In the genomic region with DNA sequence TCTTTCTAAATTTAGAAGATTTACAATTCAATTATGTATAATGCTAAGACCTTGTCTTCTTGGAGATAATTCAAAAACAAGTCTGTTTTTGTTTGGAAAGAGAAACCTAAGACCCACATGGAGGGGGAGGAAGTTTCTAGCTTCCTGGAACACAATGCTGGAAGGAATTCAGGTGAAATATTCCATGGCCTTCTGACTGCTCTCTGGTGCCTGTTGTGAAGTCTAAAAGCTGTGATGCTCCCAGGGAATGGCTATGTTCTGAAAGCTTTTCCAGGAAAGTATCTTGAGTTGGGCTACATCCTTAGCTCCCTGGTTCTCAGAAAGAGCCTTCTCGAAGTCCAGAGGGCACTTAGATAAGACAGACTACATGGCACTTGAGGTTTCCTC, we compare ENCODE assay signal across 1 cellular context.
TF ChIP-seq lines count a peak whose summit lies in the region.

No MANE protein-coding gene starts in this region.

TF ChIP-seq in GM23338, 12 proteins besides CTCF, POLR2A, EP300 and RAD21 (continued from another document):
- TF ChIP-seq, protein P1, sequence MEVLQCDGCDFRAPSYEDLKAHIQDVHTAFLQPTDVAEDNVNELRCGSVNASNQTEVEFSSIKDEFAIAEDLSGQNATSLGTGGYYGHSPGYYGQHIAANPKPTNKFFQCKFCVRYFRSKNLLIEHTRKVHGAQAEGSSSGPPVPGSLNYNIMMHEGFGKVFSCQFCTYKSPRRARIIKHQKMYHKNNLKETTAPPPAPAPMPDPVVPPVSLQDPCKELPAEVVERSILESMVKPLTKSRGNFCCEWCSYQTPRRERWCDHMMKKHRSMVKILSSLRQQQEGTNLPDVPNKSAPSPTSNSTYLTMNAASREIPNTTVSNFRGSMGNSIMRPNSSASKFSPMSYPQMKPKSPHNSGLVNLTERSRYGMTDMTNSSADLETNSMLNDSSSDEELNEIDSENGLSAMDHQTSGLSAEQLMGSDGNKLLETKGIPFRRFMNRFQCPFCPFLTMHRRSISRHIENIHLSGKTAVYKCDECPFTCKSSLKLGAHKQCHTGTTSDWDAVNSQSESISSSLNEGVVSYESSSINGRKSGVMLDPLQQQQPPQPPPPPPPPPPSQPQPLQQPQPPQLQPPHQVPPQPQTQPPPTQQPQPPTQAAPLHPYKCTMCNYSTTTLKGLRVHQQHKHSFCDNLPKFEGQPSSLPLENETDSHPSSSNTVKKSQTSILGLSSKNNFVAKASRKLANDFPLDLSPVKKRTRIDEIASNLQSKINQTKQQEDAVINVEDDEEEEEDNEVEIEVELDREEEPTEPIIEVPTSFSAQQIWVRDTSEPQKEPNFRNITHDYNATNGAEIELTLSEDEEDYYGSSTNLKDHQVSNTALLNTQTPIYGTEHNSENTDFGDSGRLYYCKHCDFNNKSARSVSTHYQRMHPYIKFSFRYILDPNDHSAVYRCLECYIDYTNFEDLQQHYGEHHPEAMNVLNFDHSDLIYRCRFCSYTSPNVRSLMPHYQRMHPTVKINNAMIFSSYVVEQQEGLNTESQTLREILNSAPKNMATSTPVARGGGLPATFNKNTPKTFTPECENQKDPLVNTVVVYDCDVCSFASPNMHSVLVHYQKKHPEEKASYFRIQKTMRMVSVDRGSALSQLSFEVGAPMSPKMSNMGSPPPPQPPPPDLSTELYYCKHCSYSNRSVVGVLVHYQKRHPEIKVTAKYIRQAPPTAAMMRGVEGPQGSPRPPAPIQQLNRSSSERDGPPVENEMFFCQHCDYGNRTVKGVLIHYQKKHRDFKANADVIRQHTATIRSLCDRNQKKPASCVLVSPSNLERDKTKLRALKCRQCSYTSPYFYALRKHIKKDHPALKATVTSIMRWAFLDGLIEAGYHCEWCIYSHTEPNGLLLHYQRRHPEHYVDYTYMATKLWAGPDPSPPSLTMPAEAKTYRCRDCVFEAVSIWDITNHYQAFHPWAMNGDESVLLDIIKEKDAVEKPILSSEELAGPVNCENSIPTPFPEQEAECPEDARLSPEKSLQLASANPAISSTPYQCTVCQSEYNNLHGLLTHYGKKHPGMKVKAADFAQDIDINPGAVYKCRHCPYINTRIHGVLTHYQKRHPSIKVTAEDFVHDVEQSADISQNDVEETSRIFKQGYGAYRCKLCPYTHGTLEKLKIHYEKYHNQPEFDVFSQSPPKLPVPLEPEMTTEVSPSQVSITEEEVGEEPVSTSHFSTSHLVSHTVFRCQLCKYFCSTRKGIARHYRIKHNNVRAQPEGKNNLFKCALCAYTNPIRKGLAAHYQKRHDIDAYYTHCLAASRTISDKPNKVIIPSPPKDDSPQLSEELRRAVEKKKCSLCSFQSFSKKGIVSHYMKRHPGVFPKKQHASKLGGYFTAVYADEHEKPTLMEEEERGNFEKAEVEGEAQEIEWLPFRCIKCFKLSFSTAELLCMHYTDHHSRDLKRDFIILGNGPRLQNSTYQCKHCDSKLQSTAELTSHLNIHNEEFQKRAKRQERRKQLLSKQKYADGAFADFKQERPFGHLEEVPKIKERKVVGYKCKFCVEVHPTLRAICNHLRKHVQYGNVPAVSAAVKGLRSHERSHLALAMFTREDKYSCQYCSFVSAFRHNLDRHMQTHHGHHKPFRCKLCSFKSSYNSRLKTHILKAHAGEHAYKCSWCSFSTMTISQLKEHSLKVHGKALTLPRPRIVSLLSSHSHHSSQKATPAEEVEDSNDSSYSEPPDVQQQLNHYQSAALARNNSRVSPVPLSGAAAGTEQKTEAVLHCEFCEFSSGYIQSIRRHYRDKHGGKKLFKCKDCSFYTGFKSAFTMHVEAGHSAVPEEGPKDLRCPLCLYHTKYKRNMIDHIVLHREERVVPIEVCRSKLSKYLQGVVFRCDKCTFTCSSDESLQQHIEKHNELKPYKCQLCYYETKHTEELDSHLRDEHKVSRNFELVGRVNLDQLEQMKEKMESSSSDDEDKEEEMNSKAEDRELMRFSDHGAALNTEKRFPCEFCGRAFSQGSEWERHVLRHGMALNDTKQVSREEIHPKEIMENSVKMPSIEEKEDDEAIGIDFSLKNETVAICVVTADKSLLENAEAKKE (CRISPR knock-in tag; IDR thresholded peaks at IDR 0.05) = no peak
- TF ChIP-seq CREB1 (CRISPR knock-in tag; IDR thresholded peaks at IDR 0.05; ENCODE audit: low read depth) = no peak
- TF ChIP-seq EZH2phosphoT487 (IDR thresholded peaks at IDR 0.05; ENCODE audit: unreplicated experiment) = no peak
- TF ChIP-seq NANOG (IDR thresholded peaks at IDR 0.05; ENCODE audit: borderline replicate concordance) = no peak
- TF ChIP-seq, protein P2, sequence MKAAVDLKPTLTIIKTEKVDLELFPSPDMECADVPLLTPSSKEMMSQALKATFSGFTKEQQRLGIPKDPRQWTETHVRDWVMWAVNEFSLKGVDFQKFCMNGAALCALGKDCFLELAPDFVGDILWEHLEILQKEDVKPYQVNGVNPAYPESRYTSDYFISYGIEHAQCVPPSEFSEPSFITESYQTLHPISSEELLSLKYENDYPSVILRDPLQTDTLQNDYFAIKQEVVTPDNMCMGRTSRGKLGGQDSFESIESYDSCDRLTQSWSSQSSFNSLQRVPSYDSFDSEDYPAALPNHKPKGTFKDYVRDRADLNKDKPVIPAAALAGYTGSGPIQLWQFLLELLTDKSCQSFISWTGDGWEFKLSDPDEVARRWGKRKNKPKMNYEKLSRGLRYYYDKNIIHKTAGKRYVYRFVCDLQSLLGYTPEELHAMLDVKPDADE (IDR thresholded peaks at IDR 0.05) = no peak
- TF ChIP-seq ZNF331 (CRISPR knock-in tag; IDR thresholded peaks at IDR 0.05; ENCODE audit: low read depth) = no peak
- no peak for TF ChIP-seq EZH2 (IDR thresholded peaks at IDR 0.05; ENCODE audit: low read depth, unreplicated experiment)
- no peak for TF ChIP-seq STAT1 (IDR thresholded peaks at IDR 0.05; ENCODE audit: unreplicated experiment)
- TF ChIP-seq JUNB (IDR thresholded peaks at IDR 0.05; ENCODE audit: unreplicated experiment) = no peak
- TF ChIP-seq, protein P3, sequence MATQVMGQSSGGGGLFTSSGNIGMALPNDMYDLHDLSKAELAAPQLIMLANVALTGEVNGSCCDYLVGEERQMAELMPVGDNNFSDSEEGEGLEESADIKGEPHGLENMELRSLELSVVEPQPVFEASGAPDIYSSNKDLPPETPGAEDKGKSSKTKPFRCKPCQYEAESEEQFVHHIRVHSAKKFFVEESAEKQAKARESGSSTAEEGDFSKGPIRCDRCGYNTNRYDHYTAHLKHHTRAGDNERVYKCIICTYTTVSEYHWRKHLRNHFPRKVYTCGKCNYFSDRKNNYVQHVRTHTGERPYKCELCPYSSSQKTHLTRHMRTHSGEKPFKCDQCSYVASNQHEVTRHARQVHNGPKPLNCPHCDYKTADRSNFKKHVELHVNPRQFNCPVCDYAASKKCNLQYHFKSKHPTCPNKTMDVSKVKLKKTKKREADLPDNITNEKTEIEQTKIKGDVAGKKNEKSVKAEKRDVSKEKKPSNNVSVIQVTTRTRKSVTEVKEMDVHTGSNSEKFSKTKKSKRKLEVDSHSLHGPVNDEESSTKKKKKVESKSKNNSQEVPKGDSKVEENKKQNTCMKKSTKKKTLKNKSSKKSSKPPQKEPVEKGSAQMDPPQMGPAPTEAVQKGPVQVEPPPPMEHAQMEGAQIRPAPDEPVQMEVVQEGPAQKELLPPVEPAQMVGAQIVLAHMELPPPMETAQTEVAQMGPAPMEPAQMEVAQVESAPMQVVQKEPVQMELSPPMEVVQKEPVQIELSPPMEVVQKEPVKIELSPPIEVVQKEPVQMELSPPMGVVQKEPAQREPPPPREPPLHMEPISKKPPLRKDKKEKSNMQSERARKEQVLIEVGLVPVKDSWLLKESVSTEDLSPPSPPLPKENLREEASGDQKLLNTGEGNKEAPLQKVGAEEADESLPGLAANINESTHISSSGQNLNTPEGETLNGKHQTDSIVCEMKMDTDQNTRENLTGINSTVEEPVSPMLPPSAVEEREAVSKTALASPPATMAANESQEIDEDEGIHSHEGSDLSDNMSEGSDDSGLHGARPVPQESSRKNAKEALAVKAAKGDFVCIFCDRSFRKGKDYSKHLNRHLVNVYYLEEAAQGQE (IDR thresholded peaks at IDR 0.05; ENCODE audit: unreplicated experiment) = no peak
TF ChIP-seq in GM23338: peak in this region for 0.
